8 cellular contexts compared by ENCODE assay signal in the genomic region with DNA sequence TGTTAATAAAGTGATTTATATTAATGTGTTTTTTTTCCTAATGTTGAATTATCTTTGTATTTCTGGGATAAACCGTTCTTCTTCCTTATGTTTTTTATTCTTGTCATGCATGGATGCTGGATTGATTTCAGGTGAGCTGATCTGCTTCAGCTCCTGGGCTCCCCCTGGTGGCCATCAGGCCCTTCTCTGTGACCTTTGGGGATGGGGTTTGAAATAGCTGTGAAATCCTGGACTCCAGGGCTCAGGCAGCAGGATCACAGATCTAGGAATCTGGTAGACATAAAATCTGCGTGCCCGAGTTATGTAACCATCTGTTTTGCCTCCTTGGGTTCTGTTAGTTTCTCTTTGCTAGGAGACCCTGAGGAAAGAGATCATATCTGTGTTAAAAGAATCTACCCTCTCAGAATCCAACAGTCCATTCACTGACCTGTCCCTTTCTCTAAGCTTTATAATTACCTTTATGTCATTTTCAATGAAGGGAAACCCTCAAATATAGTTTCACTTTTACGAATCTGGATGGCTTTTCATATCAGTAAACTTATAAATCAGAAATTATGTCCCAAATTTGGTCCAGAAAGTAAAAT. TPM values are rescaled to one million over a fixed set of nuclear protein-coding genes. Genes with fewer than 3 reads are reported as not detected.
DNase-seq lines count a peak whose midpoint lies in the region; ATAC-seq and TF ChIP-seq lines count a peak whose summit lies in the region.

No MANE protein-coding gene starts in this region.

- TF ChIP-seq CTCF in retinal pigment epithelial cell (conservative IDR thresholded peaks at IDR 0.05; ENCODE audit: low read depth, low read length): peak; percentile 100

- H3K27ac Mint-ChIP-seq in T-cell: no peak overlapping the region

- no peak overlapping the region for H3K4me3 Mint-ChIP-seq in T-cell

- H3K27me3 Mint-ChIP-seq in T-cell: peaks cover 5% of the 10 kb centered on the region in 2 donors

- H3K36me3 Mint-ChIP-seq in T-cell: peaks cover 5% of the 10 kb centered on the region

- no peak overlapping the region for H3K4me3 ChIP-seq in retinal pigment epithelial cell (ENCODE audit: low read length)

- POLR2A ChIA-PET in T-cell (lab: Charles Lee): no interaction called here

- H3K4me1 Mint-ChIP-seq in T-cell: no peaks in the 10 kb centered on the region

- CTCF ChIA-PET in T-cell (lab: Charles Lee): interaction anchor here (0.7 to 1.6 kb wide), 20 partner anchors 10 to 983 kb away, joined by 3 to 26 read pairs (median 4); a partner anchor contains a TSS

- intact Hi-C loops in left ventricle myocardium superior (cut with micrococcal nuclease): loop anchor here (2.0 to 5.0 kb wide), 2 partner anchors 55 to 94 kb away; a partner anchor contains a TSS

- ATAC-seq in T-cell (replicated peaks in 1 of 4) (peak in 3 of 4 experiments; percentile 46 to 74 (median 67)), left ventricle myocardium superior (peak; percentile 83), HG03159 (IDR thresholded peaks at IDR 0.05; ENCODE audit: unreplicated experiment) (no peak), HG02798 (IDR thresholded peaks at IDR 0.05; ENCODE audit: poor library complexity, unreplicated experiment) (no peak)

- DNase-seq in GM04504 (ENCODE audit: low read depth): peak; percentile 31
- DNase-seq in NCI-H128 (lab: John Stamatoyannopoulos, UW; ENCODE audit: unreplicated experiment): peak; percentile 38
- DNase-seq in T-cell: peak; percentile 27 to 84 (median 74)
- peak; percentile 58 for DNase-seq in amniotic epithelial cell (ENCODE audit: low read depth)
- DNase-seq in left ventricle myocardium superior: peak; percentile 93
- no peak for DNase-seq in retinal pigment epithelial cell (ENCODE audit: low read depth)

- H3K9me3 Mint-ChIP-seq in T-cell: peaks cover 2 to 11% (median 5%) of the 10 kb centered on the region in 3 donors

RNA-seq across cellular contexts. Expression of a gene that starts 12.2 kb away (rescaled TPM):
- not detected for total RNA-seq in T-cell
- total RNA-seq in left ventricle myocardium superior: not detected

RNA-seq across cellular contexts. Expression of a gene that starts 23.6 kb away (rescaled TPM):
- not detected for total RNA-seq in T-cell
- total RNA-seq in left ventricle myocardium superior: 9.0 TPM

RNA-seq across cellular contexts. Expression of a gene that starts 26.9 kb away (rescaled TPM):
- total RNA-seq in T-cell (not detected), left ventricle myocardium superior (9.8 TPM)

RNA-seq across cellular contexts. Expression of a gene that starts 53.3 kb away (rescaled TPM):
- total RNA-seq in T-cell: 10 to 100 TPM in 2 of 5 donors, 1 to 10 TPM in 3; 6.5 to 11.9 (median 7.3) TPM
- 15.9 TPM for total RNA-seq in left ventricle myocardium superior

RNA-seq across cellular contexts. Expression of a gene that starts 53.8 kb away (rescaled TPM):
- total RNA-seq in T-cell: not detected
- total RNA-seq in left ventricle myocardium superior: not detected

Comparison
In these comparisons a context has a peak if more than half of its experiments do, and no peak if none do; other contexts are left out.
1. ATAC-seq: peak in T-cell (3 of 4) and left ventricle myocardium superior (single experiment); none in HG03159 (single experiment) and HG02798 (single experiment).
2. RNA of a gene that starts 26.9 kb away (total RNA-seq): 9.8 TPM in left ventricle myocardium superior (single experiment); not detected in T-cell; every median in the first group is over 10 times any median in the second.